In genomic region chr3:151548206-151548605, GRCh38 we compare ENCODE assay signal across 25 cellular contexts.
"Had no signal": no experiment of that assay in that cellular context is flagged by ENCODE, and none has a peak within 500 bp of the region (broad histone marks: within the 10 kb centered on the region; RNA-seq: fewer than 3 reads in every experiment).

No MANE protein-coding gene starts in this region.

- H3K4me3 Mint-ChIP-seq: activated CD4-positive, alpha-beta memory T cell treated with anti-CD3 and anti-CD28 coated beads, Interleukin-2, amount 10 ng/mL, durations not matched to agents 7 days and 5 days; activated CD4-positive, alpha-beta T cell treated with anti-CD3 and anti-CD28 coated beads, Interleukin-2, amount 10 ng/mL, durations not matched to agents 24 days and 14 days; activated naive CD4-positive, alpha-beta T cell treated with anti-CD3 and anti-CD28 coated beads for 36 hours; activated naive CD8-positive, alpha-beta T cell treated with anti-CD3 and anti-CD28 coated beads, Interleukin-2, amount 10 ng/mL, durations not matched to agents 7 days and 5 days; activated T-cell treated with anti-CD3 and anti-CD28 coated beads, Interleukin-2, amount 50 U/mL, for 72 hours; mesothelial cell of epicardium; natural killer cell; stimulated activated effector memory CD8-positive, alpha-beta T cell treated with anti-CD3 and anti-CD28 coated beads, Interleukin-12 subunit alpha, Interleukin-12 subunit beta, amount 100 ng/mL, for 72 hours had no signal

- H3K27ac ChIP-seq: neutrophil, pancreas, right lobe of liver, stomach, suprapubic skin, tibial nerve, uterus, VCaP had no signal

- H3K4me3 ChIP-seq: pancreas, right lobe of liver, stomach, suprapubic skin, tibial nerve, uterus had no signal

- H3K36me3 Mint-ChIP-seq: activated naive CD8-positive, alpha-beta T cell treated with anti-CD3 and anti-CD28 coated beads, Interleukin-2, amount 10 ng/mL, durations not matched to agents 7 days and 5 days; mesothelial cell of epicardium; natural killer cell; stimulated activated effector memory CD8-positive, alpha-beta T cell treated with anti-CD3 and anti-CD28 coated beads, Interleukin-12 subunit alpha, Interleukin-12 subunit beta, amount 100 ng/mL, for 72 hours had no signal

- H3K4me1 Mint-ChIP-seq: activated CD4-positive, alpha-beta memory T cell treated with anti-CD3 and anti-CD28 coated beads, Interleukin-2, amount 10 ng/mL, durations not matched to agents 7 days and 5 days; activated CD4-positive, alpha-beta T cell treated with anti-CD3 and anti-CD28 coated beads, Interleukin-2, amount 10 ng/mL, durations not matched to agents 24 days and 14 days; activated naive CD8-positive, alpha-beta T cell treated with anti-CD3 and anti-CD28 coated beads, Interleukin-2, amount 10 ng/mL, durations not matched to agents 7 days and 5 days; natural killer cell; stimulated activated effector memory CD8-positive, alpha-beta T cell treated with anti-CD3 and anti-CD28 coated beads, Interleukin-12 subunit alpha, Interleukin-12 subunit beta, amount 100 ng/mL, for 72 hours had no signal

- H3K27ac Mint-ChIP-seq: activated CD4-positive, alpha-beta memory T cell treated with anti-CD3 and anti-CD28 coated beads, Interleukin-2, amount 10 ng/mL, durations not matched to agents 7 days and 5 days; activated CD4-positive, alpha-beta T cell treated with anti-CD3 and anti-CD28 coated beads, Interleukin-2, amount 10 ng/mL, durations not matched to agents 24 days and 14 days; activated naive CD4-positive, alpha-beta T cell treated with anti-CD3 and anti-CD28 coated beads for 36 hours; activated naive CD8-positive, alpha-beta T cell treated with anti-CD3 and anti-CD28 coated beads, Interleukin-2, amount 10 ng/mL, durations not matched to agents 7 days and 5 days; activated T-cell treated with anti-CD3 and anti-CD28 coated beads, Interleukin-2, amount 50 U/mL, for 72 hours; mesothelial cell of epicardium; natural killer cell; stimulated activated effector memory CD8-positive, alpha-beta T cell treated with anti-CD3 and anti-CD28 coated beads, Interleukin-12 subunit alpha, Interleukin-12 subunit beta, amount 100 ng/mL, for 72 hours had no signal

- H3K9me3 Mint-ChIP-seq: activated CD4-positive, alpha-beta memory T cell treated with anti-CD3 and anti-CD28 coated beads, Interleukin-2, amount 10 ng/mL, durations not matched to agents 7 days and 5 days; activated CD4-positive, alpha-beta T cell treated with anti-CD3 and anti-CD28 coated beads, Interleukin-2, amount 10 ng/mL, durations not matched to agents 24 days and 14 days; activated naive CD4-positive, alpha-beta T cell treated with anti-CD3 and anti-CD28 coated beads for 36 hours; activated naive CD8-positive, alpha-beta T cell treated with anti-CD3 and anti-CD28 coated beads, Interleukin-2, amount 10 ng/mL, durations not matched to agents 7 days and 5 days; activated T-cell treated with anti-CD3 and anti-CD28 coated beads, Interleukin-2, amount 50 U/mL, for 72 hours; mesothelial cell of epicardium; natural killer cell; stimulated activated effector memory CD8-positive, alpha-beta T cell treated with anti-CD3 and anti-CD28 coated beads, Interleukin-12 subunit alpha, Interleukin-12 subunit beta, amount 100 ng/mL, for 72 hours had no signal

- ATAC-seq: activated CD4-positive, CD25-positive, alpha-beta regulatory T cell treated with anti-CD3 and anti-CD28 coated beads, Interleukin-2, amount 50 U/mL, for 24 hours; activated T-cell treated with anti-CD3 and anti-CD28 coated beads, Interleukin-2, amount 50 U/mL, for 72 hours; left lobe of liver; natural killer cell; pancreas; right lobe of liver; stimulated activated effector memory CD8-positive, alpha-beta T cell treated with anti-CD3 and anti-CD28 coated beads, Interleukin-12 subunit alpha, Interleukin-12 subunit beta, amount 100 ng/mL, for 72 hours had no signal

- H3K36me3 ChIP-seq: neutrophil, pancreas, right lobe of liver, stomach, suprapubic skin, tibial nerve, uterus had no signal

- H3K4me1 ChIP-seq: pancreas, right lobe of liver, stomach, uterus had no signal

- DNase-seq: activated CD4-positive, alpha-beta memory T cell treated with anti-CD3 and anti-CD28 coated beads, Interleukin-2, amount 10 ng/mL, durations not matched to agents 7 days and 5 days; activated CD4-positive, alpha-beta T cell treated with anti-CD3 and anti-CD28 coated beads, Interleukin-2, amount 10 ng/mL, durations not matched to agents 24 days and 14 days; activated effector memory CD4-positive, alpha-beta T cell treated with Interleukin-2 at 50 U/mL for 16 hours; activated naive CD4-positive, alpha-beta T cell treated with anti-CD3 and anti-CD28 coated beads for 36 hours; activated naive CD8-positive, alpha-beta T cell treated with anti-CD3 and anti-CD28 coated beads, Interleukin-2, amount 10 ng/mL, durations not matched to agents 7 days and 5 days; activated T-cell treated with anti-CD3 and anti-CD28 coated beads, Interleukin-2, amount 50 U/mL, for 72 hours; amniotic stem cell; effector CD4-positive, alpha-beta T cell; kidney; mammary epithelial cell; natural killer cell; pancreas; right lobe of liver; small intestine; stimulated activated CD4-positive, alpha-beta T cell treated with anti-CD3 and anti-CD28 coated beads, Interleukin-2, amount 100 ng/mL, for 24 hours; stomach; uterus had no signal

- H3K9me3 ChIP-seq: neutrophil, pancreas, right lobe of liver, stomach, suprapubic skin, tibial nerve, uterus had no signal

- H3K27me3 ChIP-seq: neutrophil, pancreas, right lobe of liver, stomach, suprapubic skin, tibial nerve, uterus had no signal
